In genomic region chr16:67394271-67395104, GRCh38 we compare ENCODE assay signal across 11 cellular contexts. TPM values are rescaled to one million over a fixed set of nuclear protein-coding genes. Genes with fewer than 3 reads are reported as not detected.
DNase-seq lines count a peak whose midpoint lies in the region; ATAC-seq, FAIRE-seq and TF ChIP-seq lines count a peak whose summit lies in the region.
"Had no signal": no experiment of that assay in that cellular context is flagged by ENCODE, and none has a peak within 500 bp of the region (broad histone marks: within the 10 kb centered on the region; RNA-seq: fewer than 3 reads in every experiment).

No MANE protein-coding gene starts in this region.

- H2BK5ac ChIP-seq in H1 (ENCODE audit: low read depth, low read length): no peak overlapping the region; the same call in 1 of the 2 replicates

- peak overlapping the region; percentile 51 for H4K91ac ChIP-seq in H1 (replicated peaks; ENCODE audit: insufficient read length, low read length)

- no peak for TF ChIP-seq POLR2A in H1 (IDR thresholded peaks at IDR 0.05; ENCODE audit: control extremely low read depth in 1 of 2, low read depth in 2 of 2, low read length in 2 of 2)

- no peaks in the 10 kb centered on the region for H3K79me1 ChIP-seq in H1 (ENCODE audit: low read depth, low read length)

- 0 out of 2 replicates have a peak overlapping the region, but pooled peaks have one; percentile 20 for H2BK12ac ChIP-seq in H1 (ENCODE audit: low read depth, low read length)

- POLR2A ChIA-PET in H1 (lab: Charles Lee; ENCODE audit: partially characterized antibody): interaction anchor here (0.5 to 2.1 kb wide), 5 partner anchors 9 to 183 kb away, joined by 3 to 12 read pairs (median 5); no protein-coding TSS in a partner anchor

- H2BK20ac ChIP-seq in H1 (ENCODE audit: low read length): no peak overlapping the region

- no peak for TF ChIP-seq EP300 in H1 (IDR thresholded peaks at IDR 0.05; ENCODE audit: borderline replicate concordance in 1 of 2, low read depth in 2 of 2, low read length in 2 of 2)

- 7% methylated on average over 75 of the region's 84 CpGs; no CpG with 5 or more reads in 1 of the 2 experiments for WGBS in H1 (ENCODE audit: extremely low coverage in 1 of 2, insufficient coverage in 1 of 2, insufficient read length in 1 of 2, insufficient replicate concordance in 2 of 2, low coverage in 1 of 2, low lambda C conversion rate in 2 of 2, missing lambda C conversion rate in 1 of 2), 2 experiments

- CTCF ChIA-PET in H1 (lab: Charles Lee; ENCODE audit: partially characterized antibody): interaction anchor here (0.5 to 32.4 kb wide), 20 partner anchors 8 to 399 kb away, joined by 3 to 476 read pairs (median 4); partner anchors contain the start of genes KCTD19, LRRC36 and ZDHHC1

- H2BK120ac ChIP-seq in H1 (replicated peaks; ENCODE audit: low read depth, low read length): no peak overlapping the region

- H4K20me1 ChIP-seq in H1 (replicated peaks in 1 of 2; ENCODE audit: control insufficient read depth in 1 of 2, insufficient read depth in 2 of 2, low read length in 2 of 2): peaks cover 6 to 9% of the 10 kb centered on the region in 2 experiments

- no peak for FAIRE-seq in H1 (lab: Jason Lieb, UNC)

- H3K27ac ChIP-seq in H1 (ENCODE audit: low read depth, low read length): no peak overlapping the region
- H3K27ac ChIP-seq: epithelial cell of prostate had no signal

- no peaks in the 10 kb centered on the region for H3K9me3 ChIP-seq in H1 (ENCODE audit: insufficient read depth in 2 of 2, low read depth in 1 of 2, low read length in 1 of 2)

- peaks cover 9% of the 10 kb centered on the region for H3K4me1 Mint-ChIP-seq in stimulated activated naive CD8-positive, alpha-beta T cell treated with anti-CD3 and anti-CD28 coated beads, Interleukin-15, Interleukin-2, amounts not matched to agents 100 ng/mL and 50 ng/mL, for 24 hours (ENCODE audit: low read depth)
- H3K4me1 Mint-ChIP-seq in natural killer cell treated with Interleukin-12 subunit alpha and Interleukin-12 subunit beta and Interleukin-15 and Interleukin-18, amount 100 ng/mL, for 72 hours (ENCODE audit: low read depth in 2 of 2): peaks cover 6 to 8% of the 10 kb centered on the region in 2 donors

- H3K4me3 ChIP-seq in H1 (ENCODE audit: extremely low read depth in 1 of 4, insufficient read depth in 2 of 4, low read depth in 3 of 4, low read length in 4 of 4): peak overlapping the region; percentile 8 to 58 (median 39); a peak in 7 of 8 replicates

- no peak overlapping the region for H3K23ac ChIP-seq in H1 (ENCODE audit: insufficient read length)

- peaks cover 0 to 39% (median 24%) of the 10 kb centered on the region in 4 experiments; a peak in 6 of 7 replicates for H3K4me1 ChIP-seq in H1 (replicated peaks in 1 of 4; ENCODE audit: control insufficient read depth in 3 of 4, insufficient read depth in 4 of 4, low read length in 3 of 4)

- H3K36me3 Mint-ChIP-seq in stimulated activated naive CD8-positive, alpha-beta T cell treated with anti-CD3 and anti-CD28 coated beads, Interleukin-15, Interleukin-2, amounts not matched to agents 100 ng/mL and 50 ng/mL, for 24 hours (ENCODE audit: low read depth): no peaks in the 10 kb centered on the region
- no peaks in the 10 kb centered on the region for H3K36me3 Mint-ChIP-seq in natural killer cell treated with Interleukin-12 subunit alpha and Interleukin-12 subunit beta and Interleukin-15 and Interleukin-18, amount 100 ng/mL, for 72 hours

- no peaks in the 10 kb centered on the region for H3K9me3 Mint-ChIP-seq in stimulated activated naive CD8-positive, alpha-beta T cell treated with anti-CD3 and anti-CD28 coated beads, Interleukin-15, Interleukin-2, amounts not matched to agents 100 ng/mL and 50 ng/mL, for 24 hours
- H3K9me3 Mint-ChIP-seq in natural killer cell treated with Interleukin-12 subunit alpha and Interleukin-12 subunit beta and Interleukin-15 and Interleukin-18, amount 100 ng/mL, for 72 hours: no peaks in the 10 kb centered on the region

- H3K4me2 ChIP-seq in H1 (ENCODE audit: insufficient read depth in 1 of 2, low read depth in 2 of 2, low read length in 2 of 2): peak overlapping the region; percentile 56 to 86

- TF ChIP-seq CTCF in H1 (IDR thresholded peaks at IDR 0.05; ENCODE audit: control extremely low read depth in 1 of 3, insufficient read depth in 1 of 3, low read depth in 1 of 3, low read length in 3 of 3): no peak

- H2AK5ac ChIP-seq in H1 (ENCODE audit: low read depth, low read length): no peak overlapping the region

- H3K4me3 Mint-ChIP-seq in stimulated activated naive CD8-positive, alpha-beta T cell treated with anti-CD3 and anti-CD28 coated beads, Interleukin-15, Interleukin-2, amounts not matched to agents 100 ng/mL and 50 ng/mL, for 24 hours: peak overlapping the region; percentile 36
- peak overlapping the region; percentile 78 for H3K4me3 Mint-ChIP-seq in natural killer cell treated with Interleukin-12 subunit alpha and Interleukin-12 subunit beta and Interleukin-15 and Interleukin-18, amount 100 ng/mL, for 72 hours

- H3K79me2 ChIP-seq in H1 (ENCODE audit: control insufficient read depth in 1 of 2, insufficient read depth in 2 of 2, low read length in 2 of 2): no peaks in the 10 kb centered on the region

- no peak overlapping the region for H2BK15ac ChIP-seq in H1 (ENCODE audit: low read length)

- peak overlapping the region; percentile 32; the same call in 1 of the 2 replicates for H3K18ac ChIP-seq in H1 (ENCODE audit: extremely low read depth, low read length)

- no peak overlapping the region for H3K56ac ChIP-seq in H1 (replicated peaks; ENCODE audit: insufficient read length, low read depth, low read length)

- peak overlapping the region in 2 of 4 experiments; percentile 8 to 9; a peak in 1 of 7 replicates for H3K9ac ChIP-seq in H1 (replicated peaks in 1 of 4; ENCODE audit: extremely low read depth in 1 of 4, low read depth in 3 of 4, low read length in 3 of 4)

- no peak for DNase-seq in stimulated activated naive CD8-positive, alpha-beta T cell treated with anti-CD3 and anti-CD28 coated beads, Interleukin-15, Interleukin-2, amounts not matched to agents 100 U/mL and 50 U/mL, for 24 hours
- DNase-seq in H1 (ENCODE audit: low read depth in 1 of 2, low spot score in 2 of 2) (peak in 1 of 2 experiments; percentile 70), cerebellum (ENCODE audit: low spot score) (no peak), NCI-H524 treated with DMSO at 0.1 percent for 48 hours (lab: John Stamatoyannopoulos, UW) (no peak)
- no peak for DNase-seq in natural killer cell treated with Interleukin-12 subunit alpha and Interleukin-12 subunit beta and Interleukin-15 and Interleukin-18, amount 100 ng/mL, for 72 hours (ENCODE audit: low spot score)
- no peak for DNase-seq in stimulated activated CD4-positive, alpha-beta T cell treated with anti-CD3 and anti-CD28 coated beads, Interleukin-12 subunit alpha, Interleukin-12 subunit beta, amount 100 ng/mL, for 4 hours
- DNase-seq: activated CD4-positive, CD25-positive, alpha-beta regulatory T cell treated with anti-CD3 and anti-CD28 coated beads, Interleukin-2, amount 50 U/mL, for 72 hours; DMS153 had no signal

- ATAC-seq in stimulated activated naive CD8-positive, alpha-beta T cell treated with anti-CD3 and anti-CD28 coated beads, Interleukin-15, Interleukin-2, amounts not matched to agents 100 U/mL and 50 U/mL, for 24 hours: no peak
- no peak for ATAC-seq in natural killer cell treated with Interleukin-12 subunit alpha and Interleukin-12 subunit beta and Interleukin-15 and Interleukin-18, amount 100 ng/mL, for 72 hours
- no peak for ATAC-seq in HG02588 (IDR thresholded peaks at IDR 0.05; ENCODE audit: unreplicated experiment)

- H3K14ac ChIP-seq in H1 (ENCODE audit: insufficient read length): no peak overlapping the region

- H4K8ac ChIP-seq in H1 (ENCODE audit: extremely low read depth, insufficient read depth, low read length): peak overlapping the region; percentile 29

- peaks cover 28% of the 10 kb centered on the region for H3K27me3 Mint-ChIP-seq in stimulated activated naive CD8-positive, alpha-beta T cell treated with anti-CD3 and anti-CD28 coated beads, Interleukin-15, Interleukin-2, amounts not matched to agents 100 ng/mL and 50 ng/mL, for 24 hours
- peaks cover 14 to 18% of the 10 kb centered on the region in 2 donors for H3K27me3 Mint-ChIP-seq in natural killer cell treated with Interleukin-12 subunit alpha and Interleukin-12 subunit beta and Interleukin-15 and Interleukin-18, amount 100 ng/mL, for 72 hours

- no peak overlapping the region; the same call in 1 of the 2 replicates for H2AFZ ChIP-seq in H1 (ENCODE audit: low read length)

- H3K23me2 ChIP-seq in H1 (ENCODE audit: low read depth, low read length): no peaks in the 10 kb centered on the region; the same call in 1 of the 2 replicates

- no peaks in the 10 kb centered on the region for H3K36me3 ChIP-seq in H1 (ENCODE audit: control insufficient read depth in 2 of 4, insufficient read depth in 4 of 4, low read length in 3 of 4)

- H3K27me3 ChIP-seq in H1 (replicated peaks in 1 of 4; ENCODE audit: control insufficient read depth in 3 of 4, extremely low read depth in 1 of 4, insufficient read depth in 3 of 4, low read length in 3 of 4): peaks cover 24 to 57% (median 46%) of the 10 kb centered on the region in 4 experiments

- H4K5ac ChIP-seq in H1 (ENCODE audit: insufficient read length, low read depth, low read length): no peak overlapping the region

- no peak overlapping the region for H3K27ac Mint-ChIP-seq in stimulated activated naive CD8-positive, alpha-beta T cell treated with anti-CD3 and anti-CD28 coated beads, Interleukin-15, Interleukin-2, amounts not matched to agents 100 ng/mL and 50 ng/mL, for 24 hours
- H3K27ac Mint-ChIP-seq in natural killer cell treated with Interleukin-12 subunit alpha and Interleukin-12 subunit beta and Interleukin-15 and Interleukin-18, amount 100 ng/mL, for 72 hours: no peak overlapping the region

- no peak for TF ChIP-seq RAD21 in H1 (IDR thresholded peaks at IDR 0.05 in 1 of 2, conservative IDR thresholded peaks at IDR 0.05 in 1 of 2; ENCODE audit: low read depth in 2 of 2, low read length in 2 of 2)

- no peak overlapping the region for H3K4ac ChIP-seq in H1 (replicated peaks; ENCODE audit: insufficient read length, low read depth, low read length)

RNA-seq across cellular contexts. Expression of gene TPPP3, which starts 1.2 kb away (rescaled TPM):
- total RNA-seq in H1 (2021; fragmentation: NEBNext Ultra II Directional; extraction: Animal tissue kit (Norgen Biotek cat#: 25700)): 0.61 and 1.0 TPM in 2 replicates
- polyA plus RNA-seq in H1 (2011; rRNA removed): 0.77 and 1.3 TPM in 2 replicates
- polyA plus RNA-seq in H1 (2011; cell fraction: cytosol; rRNA removed): 1.4 TPM
- polyA plus RNA-seq in H1 (2011; cell fraction: nucleus; rRNA removed): 1.4 TPM
- polyA plus RNA-seq in H1 (2012, experiment 1 of 2): 0.70 to 1.4 TPM (median 0.81 TPM) in 4 replicates
- polyA plus RNA-seq in H1 (2012, experiment 2 of 2): 0.79 TPM
- polyA plus RNA-seq in H1 (2013, experiment 1 of 2): 0.51 TPM
- 0.39 TPM for polyA plus RNA-seq in H1 (2013, experiment 2 of 2)
- polyA minus RNA-seq in H1 (2011; rRNA and poly(A)+ RNA removed): 0.34 TPM in 1 of 2 replicates, not detected in the other
- not detected for polyA minus RNA-seq in H1 (2011; cell fraction: cytosol; rRNA and poly(A)+ RNA removed)
- 1.1 TPM for polyA minus RNA-seq in H1 (2011; cell fraction: nucleus; rRNA and poly(A)+ RNA removed)
- under 1 TPM in 1 of 2 donors, not detected in 1; 0.31 TPM for total RNA-seq in natural killer cell treated with Interleukin-12 subunit alpha and Interleukin-12 subunit beta and Interleukin-15 and Interleukin-18, amount 100 ng/mL, for 72 hours
- 7.3 TPM for total RNA-seq in cerebellum

RNA-seq across cellular contexts. Expression of gene ZDHHC1, which starts 21.8 kb away (rescaled TPM):
- 3.1 and 3.5 TPM in 2 replicates for total RNA-seq in H1 (2021; fragmentation: NEBNext Ultra II Directional; extraction: Animal tissue kit (Norgen Biotek cat#: 25700))
- 4.9 and 7.5 TPM in 2 replicates for polyA plus RNA-seq in H1 (2011; rRNA removed)
- polyA plus RNA-seq in H1 (2011; cell fraction: cytosol; rRNA removed): 4.4 TPM
- 11.3 TPM for polyA plus RNA-seq in H1 (2011; cell fraction: nucleus; rRNA removed)
- polyA plus RNA-seq in H1 (2012, experiment 1 of 2): 2.6 to 5.3 TPM (median 3.4 TPM) in 4 replicates
- polyA plus RNA-seq in H1 (2012, experiment 2 of 2): 2.2 TPM
- 3.5 TPM for polyA plus RNA-seq in H1 (2013, experiment 1 of 2)
- 3.4 TPM for polyA plus RNA-seq in H1 (2013, experiment 2 of 2)
- 4.4 and 5.2 TPM in 2 replicates for polyA minus RNA-seq in H1 (2011; rRNA and poly(A)+ RNA removed)
- polyA minus RNA-seq in H1 (2011; cell fraction: cytosol; rRNA and poly(A)+ RNA removed): 2.8 TPM
- polyA minus RNA-seq in H1 (2011; cell fraction: nucleus; rRNA and poly(A)+ RNA removed): 10.0 TPM
- total RNA-seq in natural killer cell treated with Interleukin-12 subunit alpha and Interleukin-12 subunit beta and Interleukin-15 and Interleukin-18, amount 100 ng/mL, for 72 hours: 1 to 10 TPM; 1.6 to 2.0 TPM
- 6.8 TPM for total RNA-seq in cerebellum

RNA-seq across cellular contexts. Expression of gene HSD11B2, which starts 36.4 kb away (rescaled TPM):
- total RNA-seq in H1 (2021; fragmentation: NEBNext Ultra II Directional; extraction: Animal tissue kit (Norgen Biotek cat#: 25700)): 25.9 and 28.7 TPM in 2 replicates
- polyA plus RNA-seq in H1 (2011; rRNA removed): 32.9 and 41.9 TPM in 2 replicates
- 27.5 TPM for polyA plus RNA-seq in H1 (2011; cell fraction: cytosol; rRNA removed)
- polyA plus RNA-seq in H1 (2011; cell fraction: nucleus; rRNA removed): 43.8 TPM
- 33.8 to 46.5 TPM (median 42.5 TPM) in 4 replicates for polyA plus RNA-seq in H1 (2012, experiment 1 of 2)
- polyA plus RNA-seq in H1 (2012, experiment 2 of 2): 32.9 TPM
- 52.3 TPM for polyA plus RNA-seq in H1 (2013, experiment 1 of 2)
- 54.7 TPM for polyA plus RNA-seq in H1 (2013, experiment 2 of 2)
- polyA minus RNA-seq in H1 (2011; rRNA and poly(A)+ RNA removed): 13.5 and 16.7 TPM in 2 replicates
- 22.1 TPM for polyA minus RNA-seq in H1 (2011; cell fraction: cytosol; rRNA and poly(A)+ RNA removed)
- 16.5 TPM for polyA minus RNA-seq in H1 (2011; cell fraction: nucleus; rRNA and poly(A)+ RNA removed)
- not detected for total RNA-seq in natural killer cell treated with Interleukin-12 subunit alpha and Interleukin-12 subunit beta and Interleukin-15 and Interleukin-18, amount 100 ng/mL, for 72 hours
- 11.4 TPM for total RNA-seq in cerebellum
